ENCODE assay signal across 17 cellular contexts in the genomic region with DNA sequence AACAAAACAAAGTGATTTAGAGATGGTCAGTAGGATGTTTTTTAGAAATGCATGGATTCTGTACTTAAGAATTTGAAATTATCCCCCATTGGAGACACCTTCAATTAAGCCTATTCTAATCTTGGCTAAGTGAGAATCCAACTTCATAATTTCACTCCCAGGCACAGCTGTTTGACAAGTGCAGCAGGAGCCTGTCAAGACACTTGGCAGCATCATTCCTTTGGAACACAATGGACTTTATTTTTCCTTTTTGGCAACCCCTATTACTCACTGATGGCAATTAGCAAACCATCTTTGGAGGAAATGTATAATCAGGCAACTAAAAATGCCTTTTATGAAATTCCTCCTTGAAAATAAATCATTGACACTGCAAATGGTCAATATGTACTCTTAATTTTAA.
DNase-seq lines count a peak whose midpoint lies in the region; TF ChIP-seq lines count a peak whose summit lies in the region.
"Had no signal": no experiment of that assay in that cellular context is flagged by ENCODE, and none has a peak within 500 bp of the region (broad histone marks: within the 10 kb centered on the region; RNA-seq: fewer than 3 reads in every experiment).

No MANE protein-coding gene starts in this region.

- no peak for DNase-seq in Peyer's patch
- no peak for DNase-seq in epithelial cell of prostate (ENCODE audit: low read depth, low spot score)
- DNase-seq in left ventricle myocardium inferior: peak; percentile 26
- DNase-seq in OCI-M1 (lab: John Stamatoyannopoulos, UW): no peak
- DNase-seq in prostate gland (ENCODE audit: low spot score): no peak
- no peak for DNase-seq in stimulated activated CD8-positive, alpha-beta memory T cell treated with anti-CD3 and anti-CD28 coated beads, Interleukin-4, amount 100 ng/mL, for 48 hours
- no peak for DNase-seq in NCI-H524 treated with DMSO at 0.1 percent for 48 hours (lab: John Stamatoyannopoulos, UW)
- DNase-seq: C1 segment of cervical spinal cord, COR-L47, DMS153, NCI-H1930, NCI-H2171, NCI-H774 had no signal

- H3K9me3 ChIP-seq in Peyer's patch (no peaks in the 10 kb centered on the region), left ventricle myocardium inferior (replicated peaks) (no peaks in the 10 kb centered on the region), neural cell (ENCODE audit: low read length) (no peaks in the 10 kb centered on the region), prostate gland (no peaks in the 10 kb centered on the region)
- H3K9me3 ChIP-seq: A549 had no signal

- no peak for TF ChIP-seq POLR2A in Peyer's patch (IDR thresholded peaks at IDR 0.05)
- no peak for TF ChIP-seq POLR2A in prostate gland (IDR thresholded peaks at IDR 0.05)

- H3K27ac ChIP-seq in Peyer's patch (peak overlapping the region in 3 of 4 donors; percentile 11 to 72 (median 30)), epithelial cell of prostate (peak overlapping the region; percentile 27), left ventricle myocardium inferior (replicated peaks) (peak overlapping the region; percentile 68), neural cell (ENCODE audit: low read length) (no peak overlapping the region), prostate gland (no peak overlapping the region)
- H3K27ac ChIP-seq: A549, PC-9 had no signal

- no peak overlapping the region for H3K4me2 ChIP-seq in neural cell (ENCODE audit: low read length)
- H3K4me2 ChIP-seq: A549, GM23338, PC-9 had no signal

- H3K27me3 ChIP-seq in Peyer's patch (no peaks in the 10 kb centered on the region), left ventricle myocardium inferior (ENCODE audit: low read depth) (no peaks in the 10 kb centered on the region), neural cell (ENCODE audit: insufficient read depth, low read depth, low read length) (no peaks in the 10 kb centered on the region), prostate gland (replicated peaks; ENCODE audit: insufficient read depth) (no peaks in the 10 kb centered on the region)

- H3K4me1 ChIP-seq in Peyer's patch (peaks cover 0 to 12% (median 1%) of the 10 kb centered on the region in 4 donors), left ventricle myocardium inferior (peaks cover 22% of the 10 kb centered on the region), prostate gland (replicated peaks) (no peaks in the 10 kb centered on the region)

- no peaks in the 10 kb centered on the region for H3F3A ChIP-seq in neural cell (ENCODE audit: insufficient read depth, low read length, poor library complexity, severe bottlenecking)

- no peaks in the 10 kb centered on the region for H4K20me1 ChIP-seq in neural cell (ENCODE audit: insufficient read depth)

- no peak overlapping the region for H3K4me3 ChIP-seq in Peyer's patch
- H3K4me3 ChIP-seq in left ventricle myocardium inferior: no peak overlapping the region
- no peak overlapping the region for H3K4me3 ChIP-seq in neural cell (ENCODE audit: low read length)
- H3K4me3 ChIP-seq in prostate gland: no peak overlapping the region
- H3K4me3 ChIP-seq: A549, GM23338, PC-9 had no signal

- H3K36me3 ChIP-seq in Peyer's patch: no peaks in the 10 kb centered on the region
- H3K36me3 ChIP-seq in left ventricle myocardium inferior: no peaks in the 10 kb centered on the region
- no peaks in the 10 kb centered on the region for H3K36me3 ChIP-seq in neural cell (ENCODE audit: insufficient read depth, low read length)
- no peaks in the 10 kb centered on the region for H3K36me3 ChIP-seq in prostate gland

- no peaks in the 10 kb centered on the region for H3K9me2 ChIP-seq in neural cell (ENCODE audit: insufficient read depth, low read length)

- TF ChIP-seq EP300 in neural cell (conservative IDR thresholded peaks at IDR 0.05; ENCODE audit: poor library complexity, severe bottlenecking): peak; percentile 19

- no peak overlapping the region for H2AFZ ChIP-seq in neural cell (ENCODE audit: low read depth, low read length)
- H2AFZ ChIP-seq: GM23338, PC-9 had no signal

- H3K9ac ChIP-seq in neural cell (ENCODE audit: low read length): no peak overlapping the region

- TF ChIP-seq CTCF in Peyer's patch (IDR thresholded peaks at IDR 0.05) (no peak), left ventricle myocardium inferior (IDR thresholded peaks at IDR 0.05; ENCODE audit: borderline replicate concordance) (no peak), neural cell (IDR thresholded peaks at IDR 0.05; ENCODE audit: poor library complexity, severe bottlenecking) (no peak), prostate gland (IDR thresholded peaks at IDR 0.05) (no peak)

- H3K79me2 ChIP-seq in neural cell (replicated peaks; ENCODE audit: insufficient read depth, low read length): no peaks in the 10 kb centered on the region

- no peak for TF ChIP-seq RAD21 in neural cell (conservative IDR thresholded peaks at IDR 0.05)

- intact Hi-C loops in left ventricle myocardium inferior (cut with micrococcal nuclease) (no loop called here), prostate gland (cut with DNase I) (no loop called here)

TF ChIP-seq in neural cell, 6 proteins besides CTCF, POLR2A, EP300 and RAD21:
- TF ChIP-seq EZH2 (IDR thresholded peaks at IDR 0.05; ENCODE audit: borderline replicate concordance, insufficient read depth, low read length, poor library complexity, severe bottlenecking) (no peak), SMC3 (conservative IDR thresholded peaks at IDR 0.05; ENCODE audit: poor library complexity) (no peak), TAF1 (IDR thresholded peaks at IDR 0.05; ENCODE audit: low read depth) (no peak), MXI1 (conservative IDR thresholded peaks at IDR 0.05; ENCODE audit: poor library complexity, severe bottlenecking) (no peak), POLR2AphosphoS5 (IDR thresholded peaks at IDR 0.05) (no peak)
- TF ChIP-seq, protein P1, sequence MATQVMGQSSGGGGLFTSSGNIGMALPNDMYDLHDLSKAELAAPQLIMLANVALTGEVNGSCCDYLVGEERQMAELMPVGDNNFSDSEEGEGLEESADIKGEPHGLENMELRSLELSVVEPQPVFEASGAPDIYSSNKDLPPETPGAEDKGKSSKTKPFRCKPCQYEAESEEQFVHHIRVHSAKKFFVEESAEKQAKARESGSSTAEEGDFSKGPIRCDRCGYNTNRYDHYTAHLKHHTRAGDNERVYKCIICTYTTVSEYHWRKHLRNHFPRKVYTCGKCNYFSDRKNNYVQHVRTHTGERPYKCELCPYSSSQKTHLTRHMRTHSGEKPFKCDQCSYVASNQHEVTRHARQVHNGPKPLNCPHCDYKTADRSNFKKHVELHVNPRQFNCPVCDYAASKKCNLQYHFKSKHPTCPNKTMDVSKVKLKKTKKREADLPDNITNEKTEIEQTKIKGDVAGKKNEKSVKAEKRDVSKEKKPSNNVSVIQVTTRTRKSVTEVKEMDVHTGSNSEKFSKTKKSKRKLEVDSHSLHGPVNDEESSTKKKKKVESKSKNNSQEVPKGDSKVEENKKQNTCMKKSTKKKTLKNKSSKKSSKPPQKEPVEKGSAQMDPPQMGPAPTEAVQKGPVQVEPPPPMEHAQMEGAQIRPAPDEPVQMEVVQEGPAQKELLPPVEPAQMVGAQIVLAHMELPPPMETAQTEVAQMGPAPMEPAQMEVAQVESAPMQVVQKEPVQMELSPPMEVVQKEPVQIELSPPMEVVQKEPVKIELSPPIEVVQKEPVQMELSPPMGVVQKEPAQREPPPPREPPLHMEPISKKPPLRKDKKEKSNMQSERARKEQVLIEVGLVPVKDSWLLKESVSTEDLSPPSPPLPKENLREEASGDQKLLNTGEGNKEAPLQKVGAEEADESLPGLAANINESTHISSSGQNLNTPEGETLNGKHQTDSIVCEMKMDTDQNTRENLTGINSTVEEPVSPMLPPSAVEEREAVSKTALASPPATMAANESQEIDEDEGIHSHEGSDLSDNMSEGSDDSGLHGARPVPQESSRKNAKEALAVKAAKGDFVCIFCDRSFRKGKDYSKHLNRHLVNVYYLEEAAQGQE (IDR thresholded peaks at IDR 0.05; ENCODE audit: borderline replicate concordance): no peak

Comparison
In these comparisons a context has a peak if more than half of its experiments do, and no peak if none do; other contexts are left out.
1. H3K27ac ChIP-seq: peak in Peyer's patch (3 of 4), epithelial cell of prostate (single experiment) and left ventricle myocardium inferior (single experiment); none in neural cell (single experiment) and prostate gland (0 of 2).